1 cellular context compared by ENCODE assay signal in genomic region chr1:92820024-92820423, GRCh38.
TF ChIP-seq lines count a peak whose summit lies in the region.

No MANE protein-coding gene starts in this region.

TF ChIP-seq in K562, 482 proteins besides CTCF, POLR2A, EP300 and RAD21:
- TF ChIP-seq ETV1 (tag; conservative IDR thresholded peaks at IDR 0.05; ENCODE audit: low read depth) (no peak), SMAD4 (CRISPR knock-in tag; conservative IDR thresholded peaks at IDR 0.05) (no peak), PRPF4 (IDR thresholded peaks at IDR 0.05; ENCODE audit: insufficient read depth, low read depth, low read length, poor library complexity, severe bottlenecking) (no peak), IRF9 (tag; IDR thresholded peaks at IDR 0.05) (no peak), NCOR1 (IDR thresholded peaks at IDR 0.05) (no peak), NKRF (IDR thresholded peaks at IDR 0.05; ENCODE audit: borderline replicate concordance) (no peak), ESRRA (IDR thresholded peaks at IDR 0.05; ENCODE audit: borderline replicate concordance, low read depth) (no peak), PPARD (CRISPR knock-in tag; IDR thresholded peaks at IDR 0.05) (no peak), CREB3L1 (IDR thresholded peaks at IDR 0.05; ENCODE audit: borderline replicate concordance, low read depth) (no peak), HLTF (IDR thresholded peaks at IDR 0.05) (no peak), PHTF2 (CRISPR knock-in tag; IDR thresholded peaks at IDR 0.05) (no peak), RREB1 (CRISPR knock-in tag; IDR thresholded peaks at IDR 0.05) (no peak), ZNF143 (CRISPR knock-in tag; IDR thresholded peaks at IDR 0.05) (no peak), ZBTB2 (IDR thresholded peaks at IDR 0.05) (no peak), ZNF507 (tag; conservative IDR thresholded peaks at IDR 0.05) (no peak), KLF10 (CRISPR knock-in tag; IDR thresholded peaks at IDR 0.05) (no peak)
